In genomic region chr18:75937306-75937705, GRCh38 we compare ENCODE assay signal across 25 cellular contexts.
"Had no signal": no experiment of that assay in that cellular context is flagged by ENCODE, and none has a peak within 500 bp of the region (broad histone marks: within the 10 kb centered on the region; RNA-seq: fewer than 3 reads in every experiment).

No MANE protein-coding gene starts in this region.

- H3K27ac Mint-ChIP-seq: activated CD4-positive, alpha-beta T cell treated with anti-CD3 and anti-CD28 coated beads, Interleukin-2, amount 10 ng/mL, durations not matched to agents 24 days and 14 days; activated naive CD4-positive, alpha-beta T cell treated with anti-CD3 and anti-CD28 coated beads, Interleukin-2, amount 10 ng/mL, durations not matched to agents 7 days and 5 days; activated naive CD8-positive, alpha-beta T cell treated with anti-CD3 and anti-CD28 coated beads for 36 hours; activated T-cell treated with anti-CD3 and anti-CD28 coated beads, Interleukin-2, amount 50 U/mL, for 72 hours; activated T-helper 2 cell treated with anti-CD3 and anti-CD28 coated beads, Interferon-gamma antibody, Interleukin-2, Interleukin-4, amounts not matched to agents 10 μg/mL and 5 μg/mL and 100 μg/mL, durations not matched to agents 14 hours and 24 hours and 36 hours; T-helper 1 cell treated with Interleukin-12 subunit alpha and Interleukin-12 subunit beta and Interleukin-4 antibody, amounts not matched to agents 30 μg/mL and 1 μg/mL, for 36 hours had no signal

- H3K27me3 Mint-ChIP-seq: activated CD4-positive, alpha-beta T cell treated with anti-CD3 and anti-CD28 coated beads, Interleukin-2, amount 10 ng/mL, durations not matched to agents 24 days and 14 days; activated naive CD4-positive, alpha-beta T cell treated with anti-CD3 and anti-CD28 coated beads, Interleukin-2, amount 10 ng/mL, durations not matched to agents 7 days and 5 days had no signal

- H3K9me3 ChIP-seq: SJSA1 had no signal

- H3K4me3 Mint-ChIP-seq: activated CD4-positive, alpha-beta T cell treated with anti-CD3 and anti-CD28 coated beads, Interleukin-2, amount 10 ng/mL, durations not matched to agents 24 days and 14 days; activated naive CD4-positive, alpha-beta T cell treated with anti-CD3 and anti-CD28 coated beads, Interleukin-2, amount 10 ng/mL, durations not matched to agents 7 days and 5 days; activated naive CD8-positive, alpha-beta T cell treated with anti-CD3 and anti-CD28 coated beads for 36 hours; activated T-cell treated with anti-CD3 and anti-CD28 coated beads, Interleukin-2, amount 50 U/mL, for 72 hours; T-helper 1 cell treated with Interleukin-12 subunit alpha and Interleukin-12 subunit beta and Interleukin-4 antibody, amounts not matched to agents 30 μg/mL and 1 μg/mL, for 36 hours had no signal

- H3K9me3 Mint-ChIP-seq: activated CD4-positive, alpha-beta T cell treated with anti-CD3 and anti-CD28 coated beads, Interleukin-2, amount 10 ng/mL, durations not matched to agents 24 days and 14 days; activated T-helper 2 cell treated with anti-CD3 and anti-CD28 coated beads, Interferon-gamma antibody, Interleukin-2, Interleukin-4, amounts not matched to agents 10 μg/mL and 5 μg/mL and 100 μg/mL, durations not matched to agents 14 hours and 24 hours and 36 hours had no signal

- ATAC-seq: activated T-cell treated with anti-CD3 and anti-CD28 coated beads, Interleukin-2, amount 50 U/mL, for 72 hours; K562; SK-N-SH treated with all-trans-retinoic acid at 6 μM for 48 hours had no signal

- H3K36me3 Mint-ChIP-seq: activated naive CD4-positive, alpha-beta T cell treated with anti-CD3 and anti-CD28 coated beads, Interleukin-2, amount 10 ng/mL, durations not matched to agents 7 days and 5 days; activated naive CD8-positive, alpha-beta T cell treated with anti-CD3 and anti-CD28 coated beads for 36 hours had no signal

- H3K4me1 Mint-ChIP-seq: activated CD4-positive, alpha-beta T cell treated with anti-CD3 and anti-CD28 coated beads, Interleukin-2, amount 10 ng/mL, durations not matched to agents 24 days and 14 days; activated naive CD4-positive, alpha-beta T cell treated with anti-CD3 and anti-CD28 coated beads, Interleukin-2, amount 10 ng/mL, durations not matched to agents 7 days and 5 days; activated naive CD8-positive, alpha-beta T cell treated with anti-CD3 and anti-CD28 coated beads for 36 hours had no signal

- H3K4me3 ChIP-seq: K562, SJSA1 had no signal

- DNase-seq: activated CD4-positive, alpha-beta T cell treated with anti-CD3 and anti-CD28 coated beads for 1 hour; activated CD4-positive, alpha-beta T cell treated with anti-CD3 and anti-CD28 coated beads, Interleukin-2, amount 10 ng/mL, durations not matched to agents 24 days and 14 days; activated CD4-positive, alpha-beta T cell treated with anti-CD3 and anti-CD28 coated beads, Interleukin-2, amount 50 U/mL, for 48 hours; activated gamma-delta T cell treated with Interleukin-2 at 50 U/mL for 16 hours; activated naive CD4-positive, alpha-beta T cell treated with anti-CD3 and anti-CD28 coated beads, Interleukin-2, amount 10 ng/mL, durations not matched to agents 7 days and 5 days; activated naive CD8-positive, alpha-beta T cell treated with anti-CD3 and anti-CD28 coated beads for 36 hours; activated T-cell treated with anti-CD3 and anti-CD28 coated beads for 4 hours; activated T-cell treated with anti-CD3 and anti-CD28 coated beads, Interleukin-2, amount 50 U/mL, for 72 hours; Karpas-422; NCI-H1048; NCI-H146; NCI-H1930; NCI-H2171; NCI-H2227 treated with DMSO at 0.1 percent for 48 hours; NCI-H510A; NCI-H526 treated with DMSO at 0.1 percent for 48 hours; NCI-H82; NK-92 treated with Interleukin-12 subunit alpha and Interleukin-12 subunit beta, amount 100 ng/mL, for 24 hours; SHP77 had no signal

- H3K27ac ChIP-seq: SJSA1 had no signal

- H3K36me3 ChIP-seq: SJSA1 had no signal

- FAIRE-seq: K562, RCC 7860 had no signal

- H3K27me3 ChIP-seq: SJSA1 had no signal

- H3K4me1 ChIP-seq: SJSA1 had no signal
